Comparison of ENCODE assay signal across 8 cellular contexts in genomic region chr2:218859994-218860831, GRCh38. TPM values are rescaled to one million over a fixed set of nuclear protein-coding genes. Genes with fewer than 3 reads are reported as not detected.
DNase-seq lines count a peak whose midpoint lies in the region; ATAC-seq, FAIRE-seq and TF ChIP-seq lines count a peak whose summit lies in the region.

No MANE protein-coding gene starts in this region.

- no peaks in the 10 kb centered on the region for H3K36me3 Mint-ChIP-seq in osteocyte (ENCODE audit: unreplicated experiment)

- dilution Hi-C loops in endothelial cell of umbilical vein (cut with MboI; ENCODE audit: extremely low pct_ligation_motif_present, low sequenced_read_pairs) = no loop called here

- no peak overlapping the region for H3K27ac ChIP-seq in BLaER1
- no peak overlapping the region for H3K27ac ChIP-seq in endothelial cell of umbilical vein (ENCODE audit: insufficient read depth, low read depth, low read length)

- H3K4me3 ChIP-seq in BLaER1 (peak overlapping the region; percentile 58), MG63 (peak overlapping the region; percentile 14; the same call in 1 of the 2 replicates), endothelial cell of umbilical vein (replicated peaks in 1 of 3; ENCODE audit: insufficient read depth in 1 of 3, low read depth in 1 of 3, low read length in 3 of 3) (no peak overlapping the region)

- H3K27ac Mint-ChIP-seq in osteocyte (ENCODE audit: unreplicated experiment) = no peak overlapping the region

- no peaks in the 10 kb centered on the region for H3K79me2 ChIP-seq in endothelial cell of umbilical vein (ENCODE audit: control insufficient read depth, insufficient read depth, low read length)

- H3K36me3 ChIP-seq in BLaER1 = no peaks in the 10 kb centered on the region
- H3K36me3 ChIP-seq in MG63 = no peaks in the 10 kb centered on the region
- no peaks in the 10 kb centered on the region for H3K36me3 ChIP-seq in endothelial cell of umbilical vein (ENCODE audit: control insufficient read depth in 2 of 2, extremely low read depth in 1 of 2, insufficient read depth in 2 of 2, low read length in 2 of 2)

- H3K27me3 Mint-ChIP-seq in osteocyte (ENCODE audit: unreplicated experiment) = peaks cover 62% of the 10 kb centered on the region

- H3K9ac ChIP-seq in BLaER1 (no peak overlapping the region), endothelial cell of umbilical vein (replicated peaks; ENCODE audit: extremely low read depth, insufficient read depth, low read length) (no peak overlapping the region)

- H4K20me1 ChIP-seq in BLaER1 (peaks cover 64% of the 10 kb centered on the region), endothelial cell of umbilical vein (replicated peaks; ENCODE audit: control insufficient read depth, extremely low read depth, insufficient read depth, low read length) (no peaks in the 10 kb centered on the region)

- DNase-seq in MG63 = no peak
- no peak for DNase-seq in endothelial cell of umbilical vein (ENCODE audit: low read depth, low spot score)
- no peak for DNase-seq in osteocyte (ENCODE audit: extremely low spot score, unreplicated experiment)
- no peak for DNase-seq in urothelium cell line (ENCODE audit: low spot score)
- DNase-seq in HT-29 (ENCODE audit: low spot score) = no peak

- BruUV-seq in endothelial cell of umbilical vein (replicated peaks; lab: Mats Ljungman, UMichigan) = no TSS peak

- peak overlapping the region; percentile 67 for H3K4me2 ChIP-seq in BLaER1
- no peak overlapping the region for H3K4me2 ChIP-seq in endothelial cell of umbilical vein (ENCODE audit: insufficient read depth, low read length)

- intact Hi-C loops in endothelial cell of umbilical vein (cut with micrococcal nuclease) = no loop called here

- peak overlapping the region; percentile 70 for H3K4me3 Mint-ChIP-seq in osteocyte (ENCODE audit: unreplicated experiment)

- no peak for FAIRE-seq in endothelial cell of umbilical vein (lab: Jason Lieb, UNC)
- FAIRE-seq in urothelium cell line (lab: Jason Lieb, UNC) = no peak

- no peak overlapping the region for H2AFZ ChIP-seq in endothelial cell of umbilical vein (ENCODE audit: low read depth, low read length)

- H3K9me3 Mint-ChIP-seq in osteocyte (ENCODE audit: unreplicated experiment) = no peaks in the 10 kb centered on the region

- no peak for TF ChIP-seq POLR2A in endothelial cell of umbilical vein (IDR thresholded peaks at IDR 0.05; ENCODE audit: low read depth, low read length)

- H3K9me3 ChIP-seq in BLaER1 (no peaks in the 10 kb centered on the region), MG63 (no peaks in the 10 kb centered on the region), endothelial cell of umbilical vein (replicated peaks; ENCODE audit: control insufficient read depth, insufficient read depth, low read length) (no peaks in the 10 kb centered on the region)

- CTCF ChIA-PET in endothelial cell of umbilical vein (lab: Charles Lee) = interaction anchor here (0.6 to 1.5 kb wide), 5 partner anchors 12 to 398 kb away, joined by 3 to 12 read pairs (median 6); no protein-coding TSS in a partner anchor

- H3K4me1 ChIP-seq in BLaER1 (peaks cover 15% of the 10 kb centered on the region; the same call in 1 of the 2 replicates), endothelial cell of umbilical vein (ENCODE audit: control insufficient read depth, extremely low read depth, insufficient read depth, low read length) (no peaks in the 10 kb centered on the region)

- peaks cover 39% of the 10 kb centered on the region for H3K4me1 Mint-ChIP-seq in osteocyte (ENCODE audit: unreplicated experiment)

- POLR2A ChIA-PET in endothelial cell of umbilical vein (lab: Charles Lee) = no interaction called here

- TF ChIP-seq CTCF in endothelial cell of umbilical vein (IDR thresholded peaks at IDR 0.05; ENCODE audit: extremely low read depth in 1 of 2, insufficient read depth in 1 of 2, low read depth in 1 of 2, low read length in 2 of 2) (no peak), osteocyte (IDR thresholded peaks at IDR 0.05) (no peak)

- H3K9me1 ChIP-seq in endothelial cell of umbilical vein (replicated peaks; ENCODE audit: control insufficient read depth, extremely low read depth, insufficient read depth, low read length) = no peaks in the 10 kb centered on the region

- H3K27me3 ChIP-seq in BLaER1 (peaks cover 99% of the 10 kb centered on the region), MG63 (peaks cover 27% of the 10 kb centered on the region), endothelial cell of umbilical vein (ENCODE audit: control insufficient read depth in 2 of 2, insufficient read depth in 2 of 2, low read length in 2 of 2) (peaks cover 60 to 63% of the 10 kb centered on the region in 2 experiments)

- ATAC-seq in GM19395 (IDR thresholded peaks at IDR 0.05; ENCODE audit: unreplicated experiment) (no peak), HG02571 (IDR thresholded peaks at IDR 0.05; ENCODE audit: unreplicated experiment) (no peak)

TF ChIP-seq in endothelial cell of umbilical vein, 7 proteins besides CTCF, POLR2A, EP300 and RAD21:
- no peak for TF ChIP-seq MYC (IDR thresholded peaks at IDR 0.05; ENCODE audit: low read depth, low read length)
- no peak for TF ChIP-seq POLR2AphosphoS5 (IDR thresholded peaks at IDR 0.05; ENCODE audit: insufficient read depth, low read depth, low read length)
- TF ChIP-seq GATA2 (IDR thresholded peaks at IDR 0.05; ENCODE audit: insufficient read depth, insufficient read length, low read depth, low read length) = no peak
- TF ChIP-seq FOS (IDR thresholded peaks at IDR 0.05; ENCODE audit: borderline replicate concordance, insufficient read depth, low read length) = no peak
- no peak for TF ChIP-seq MAX (IDR thresholded peaks at IDR 0.05; ENCODE audit: insufficient read depth, insufficient read length)
- TF ChIP-seq EZH2 (IDR thresholded peaks at IDR 0.05; ENCODE audit: borderline replicate concordance, low read depth, low read length, severe bottlenecking) = peak; percentile 89

RNA-seq across cellular contexts. Expression of gene WNT6, which starts 0.6 kb away (rescaled TPM):
- not detected in 2 replicates for total RNA-seq in MG63 (2014; rRNA removed; shearing (Covaris generic); ENCODE audit: low replicate concordance)
- total RNA-seq in endothelial cell of umbilical vein (not detected in 2 replicates), osteocyte (0.42 and 0.64 TPM in 2 replicates)
- polyA plus RNA-seq in endothelial cell of umbilical vein = not detected in 2 replicates
- polyA plus RNA-seq in endothelial cell of umbilical vein (2011; cell fraction: cytosol; rRNA removed) = not detected in 2 replicates
- polyA plus RNA-seq in endothelial cell of umbilical vein (2011; cell fraction: nucleus; rRNA removed) = not detected in 2 replicates
- polyA plus RNA-seq in endothelial cell of umbilical vein (2012) = not detected in 2 replicates
- polyA minus RNA-seq in endothelial cell of umbilical vein = not detected in 2 replicates
- 0.72 TPM for polyA minus RNA-seq in endothelial cell of umbilical vein (2011; cell fraction: cytosol; rRNA and poly(A)+ RNA removed)
- polyA minus RNA-seq in endothelial cell of umbilical vein (2011; cell fraction: nucleus; rRNA and poly(A)+ RNA removed) = not detected in 2 replicates
- not detected in 2 replicates for total RNA-seq in HT-29 (2014; rRNA removed; shearing (Covaris generic))

RNA-seq across cellular contexts. Expression of gene WNT10A, which starts 20.4 kb away (rescaled TPM):
- not detected in 2 replicates for total RNA-seq in MG63 (2014; rRNA removed; shearing (Covaris generic); ENCODE audit: low replicate concordance)
- total RNA-seq in endothelial cell of umbilical vein = not detected in 2 replicates
- not detected in 2 replicates for polyA plus RNA-seq in endothelial cell of umbilical vein
- not detected in 2 replicates for polyA plus RNA-seq in endothelial cell of umbilical vein (2011; cell fraction: cytosol; rRNA removed)
- not detected in 2 replicates for polyA plus RNA-seq in endothelial cell of umbilical vein (2011; cell fraction: nucleus; rRNA removed)
- not detected in 2 replicates for polyA plus RNA-seq in endothelial cell of umbilical vein (2012)
- polyA minus RNA-seq in endothelial cell of umbilical vein = not detected in 2 replicates
- not detected for polyA minus RNA-seq in endothelial cell of umbilical vein (2011; cell fraction: cytosol; rRNA and poly(A)+ RNA removed)
- polyA minus RNA-seq in endothelial cell of umbilical vein (2011; cell fraction: nucleus; rRNA and poly(A)+ RNA removed) = not detected in 2 replicates
- not detected in 2 replicates for total RNA-seq in osteocyte
- total RNA-seq in HT-29 (2014; rRNA removed; shearing (Covaris generic)) = 14.9 and 18.7 TPM in 2 replicates

RNA-seq across cellular contexts. Expression of gene PRKAG3, which starts 28.6 kb away (rescaled TPM):
- total RNA-seq in MG63 (2014; rRNA removed; shearing (Covaris generic); ENCODE audit: low replicate concordance) = not detected in 2 replicates
- not detected in 2 replicates for total RNA-seq in endothelial cell of umbilical vein
- not detected in 2 replicates for polyA plus RNA-seq in endothelial cell of umbilical vein
- polyA plus RNA-seq in endothelial cell of umbilical vein (2011; cell fraction: cytosol; rRNA removed) = not detected in 2 replicates
- not detected in 2 replicates for polyA plus RNA-seq in endothelial cell of umbilical vein (2011; cell fraction: nucleus; rRNA removed)
- not detected in 2 replicates for polyA plus RNA-seq in endothelial cell of umbilical vein (2012)
- polyA minus RNA-seq in endothelial cell of umbilical vein = not detected in 2 replicates
- not detected for polyA minus RNA-seq in endothelial cell of umbilical vein (2011; cell fraction: cytosol; rRNA and poly(A)+ RNA removed)
- polyA minus RNA-seq in endothelial cell of umbilical vein (2011; cell fraction: nucleus; rRNA and poly(A)+ RNA removed) = not detected in 2 replicates
- total RNA-seq in osteocyte = not detected in 2 replicates
- total RNA-seq in HT-29 (2014; rRNA removed; shearing (Covaris generic)) = not detected in 2 replicates

Comparison
In these comparisons a context has a peak if more than half of its experiments do, and no peak if none do; other contexts are left out.
1. H3K4me3 ChIP-seq: peak in BLaER1 (single experiment) and MG63 (single experiment); none in endothelial cell of umbilical vein (0 of 3).
2. RNA of gene WNT10A, which starts 20.4 kb away (total RNA-seq): 14.9 to 18.7 TPM in HT-29; not detected in osteocyte, not detected in MG63 and not detected in endothelial cell of umbilical vein; every median in the first group is over 10 times any median in the second.